Comparison of ENCODE assay signal across 24 cellular contexts in the genomic region with DNA sequence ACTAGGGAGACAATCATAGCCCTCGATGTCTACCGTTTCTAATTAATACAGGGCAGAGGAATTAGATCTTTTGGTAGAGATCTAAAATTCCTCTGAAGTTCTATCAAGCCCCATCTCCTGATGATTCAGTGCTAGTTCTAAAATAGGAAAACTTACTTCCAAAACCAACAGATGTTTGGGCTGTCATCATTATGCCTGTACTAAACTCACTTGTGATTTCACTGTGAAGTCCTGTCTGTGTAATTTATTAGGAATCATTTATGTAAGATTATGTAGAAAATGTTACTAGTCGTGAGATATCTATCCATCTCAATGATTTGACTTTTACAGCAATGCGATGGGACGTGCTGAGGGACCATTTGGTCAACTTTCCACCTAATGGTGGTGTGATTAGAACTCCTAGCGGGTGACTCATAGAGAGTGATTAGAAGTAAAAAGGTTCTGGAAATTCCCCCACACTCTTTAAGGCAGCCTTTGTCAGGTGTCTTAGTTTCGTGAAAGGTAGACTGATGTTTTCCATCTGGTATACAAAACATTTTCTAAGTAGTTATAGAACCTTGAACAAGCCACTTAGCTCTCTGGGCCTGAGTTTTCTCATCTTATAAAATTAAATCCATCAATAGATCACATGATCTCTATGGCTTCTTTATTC. TPM values are rescaled to one million over a fixed set of nuclear protein-coding genes. Genes with fewer than 3 reads are reported as not detected.
DNase-seq lines count a peak whose midpoint lies in the region; ATAC-seq and TF ChIP-seq lines count a peak whose summit lies in the region.
"Had no signal": no experiment of that assay in that cellular context is flagged by ENCODE, and none has a peak within 500 bp of the region (broad histone marks: within the 10 kb centered on the region; RNA-seq: fewer than 3 reads in every experiment).

No MANE protein-coding gene starts in this region.

- no peaks in the 10 kb centered on the region for H3K27me3 Mint-ChIP-seq in activated T-cell treated with anti-CD3 and anti-CD28 coated beads, Interleukin-2, amount 50 U/mL, for 24 hours
- H3K27me3 Mint-ChIP-seq in stimulated activated naive CD8-positive, alpha-beta T cell treated with anti-CD3 and anti-CD28 coated beads, Interleukin-15, Interleukin-2, amounts not matched to agents 100 ng/mL and 50 ng/mL, for 24 hours = no peaks in the 10 kb centered on the region
- no peaks in the 10 kb centered on the region for H3K27me3 Mint-ChIP-seq in T-helper 17 cell
- H3K27me3 Mint-ChIP-seq: CD4-positive, CD25-positive, alpha-beta regulatory T cell had no signal

- H3K9me3 Mint-ChIP-seq in activated T-cell treated with anti-CD3 and anti-CD28 coated beads, Interleukin-2, amount 50 U/mL, for 24 hours = no peaks in the 10 kb centered on the region
- H3K9me3 Mint-ChIP-seq in stimulated activated naive CD8-positive, alpha-beta T cell treated with anti-CD3 and anti-CD28 coated beads, Interleukin-15, Interleukin-2, amounts not matched to agents 100 ng/mL and 50 ng/mL, for 24 hours = peaks cover 5% of the 10 kb centered on the region
- H3K9me3 Mint-ChIP-seq: CD4-positive, CD25-positive, alpha-beta regulatory T cell; nephron progenitor cell had no signal

- no peak overlapping the region for H3K4me3 ChIP-seq in fibroblast of the aortic adventitia (ENCODE audit: low read depth, low read length)
- H3K4me3 ChIP-seq: breast epithelium, coronary artery, smooth muscle cell, vagina had no signal

- TF ChIP-seq CTCF in fibroblast of the aortic adventitia (IDR thresholded peaks at IDR 0.05; ENCODE audit: insufficient read depth, low read length) = no peak

- no peaks in the 10 kb centered on the region for H3K36me3 Mint-ChIP-seq in activated T-cell treated with anti-CD3 and anti-CD28 coated beads, Interleukin-2, amount 50 U/mL, for 24 hours (ENCODE audit: low read depth)
- H3K36me3 Mint-ChIP-seq in stimulated activated naive CD8-positive, alpha-beta T cell treated with anti-CD3 and anti-CD28 coated beads, Interleukin-15, Interleukin-2, amounts not matched to agents 100 ng/mL and 50 ng/mL, for 24 hours (ENCODE audit: low read depth) = no peaks in the 10 kb centered on the region
- H3K36me3 Mint-ChIP-seq in T-helper 17 cell (ENCODE audit: low read depth) = no peaks in the 10 kb centered on the region
- H3K36me3 Mint-ChIP-seq: CD4-positive, CD25-positive, alpha-beta regulatory T cell had no signal

- DNase-seq in activated T-cell treated with anti-CD3 and anti-CD28 coated beads, Interleukin-2, amount 50 U/mL, for 24 hours = no peak
- no peak for DNase-seq in activated T-cell treated with anti-CD3 and anti-CD28 coated beads, Interleukin-2, amount 50 U/mL, for 1 hour
- DNase-seq in LHCN-M2 (ENCODE audit: low read depth) (peak; percentile 55), fibroblast of the aortic adventitia (ENCODE audit: low read depth) (peak; percentile 41), NCI-H69 (lab: John Stamatoyannopoulos, UW) (no peak), T-helper 17 cell (no peak)
- DNase-seq: activated T-cell treated with anti-CD3 and anti-CD28 coated beads for 4 hours; CD4-positive, CD25-positive, alpha-beta regulatory T cell; DMS79; Karpas-422; NCI-H1092 treated with DMSO at 0.1 percent for 48 hours; NCI-H2107; NCI-H524 treated with DMSO at 0.1 percent for 48 hours; nephron progenitor cell; stimulated activated CD4-positive, alpha-beta T cell treated with anti-CD3 and anti-CD28 coated beads, Interleukin-4, amount 100 ng/mL, for 24 hours had no signal

- H3K4me1 Mint-ChIP-seq in activated T-cell treated with anti-CD3 and anti-CD28 coated beads, Interleukin-2, amount 50 U/mL, for 24 hours (ENCODE audit: low read depth) = peaks cover 58% of the 10 kb centered on the region
- peaks cover 86% of the 10 kb centered on the region for H3K4me1 Mint-ChIP-seq in stimulated activated naive CD8-positive, alpha-beta T cell treated with anti-CD3 and anti-CD28 coated beads, Interleukin-15, Interleukin-2, amounts not matched to agents 100 ng/mL and 50 ng/mL, for 24 hours (ENCODE audit: low read depth)
- H3K4me1 Mint-ChIP-seq in T-helper 17 cell = peaks cover 17% of the 10 kb centered on the region

- ATAC-seq in HG03342 (IDR thresholded peaks at IDR 0.05; ENCODE audit: unreplicated experiment) (no peak), T-helper 17 cell (no peak)
- ATAC-seq: Right ventricle myocardium inferior had no signal

- peak overlapping the region; percentile 17 for H3K27ac Mint-ChIP-seq in activated T-cell treated with anti-CD3 and anti-CD28 coated beads, Interleukin-2, amount 50 U/mL, for 24 hours
- H3K27ac Mint-ChIP-seq in stimulated activated naive CD8-positive, alpha-beta T cell treated with anti-CD3 and anti-CD28 coated beads, Interleukin-15, Interleukin-2, amounts not matched to agents 100 ng/mL and 50 ng/mL, for 24 hours = peak overlapping the region; percentile 89
- no peak overlapping the region for H3K27ac Mint-ChIP-seq in T-helper 17 cell
- H3K27ac Mint-ChIP-seq: CD4-positive, CD25-positive, alpha-beta regulatory T cell; nephron progenitor cell had no signal

- no peak overlapping the region for H3K4me3 Mint-ChIP-seq in activated T-cell treated with anti-CD3 and anti-CD28 coated beads, Interleukin-2, amount 50 U/mL, for 24 hours
- H3K4me3 Mint-ChIP-seq in stimulated activated naive CD8-positive, alpha-beta T cell treated with anti-CD3 and anti-CD28 coated beads, Interleukin-15, Interleukin-2, amounts not matched to agents 100 ng/mL and 50 ng/mL, for 24 hours = no peak overlapping the region
- no peak overlapping the region for H3K4me3 Mint-ChIP-seq in T-helper 17 cell
- H3K4me3 Mint-ChIP-seq: CD4-positive, CD25-positive, alpha-beta regulatory T cell; nephron progenitor cell had no signal

- no peaks in the 10 kb centered on the region for H3K9me3 ChIP-seq in T-helper 17 cell (ENCODE audit: control insufficient read depth, low read length, poor library complexity, severe bottlenecking)
- H3K9me3 ChIP-seq: breast epithelium, vagina had no signal

RNA-seq across cellular contexts. Expression of gene LIPC, which starts 34.2 kb away (rescaled TPM):
- total RNA-seq in LHCN-M2 (2014; rRNA removed) (0.40 and 1.3 TPM in 2 replicates), fibroblast of the aortic adventitia (ENCODE audit: low replicate concordance) (0.90 and 1.7 TPM in 2 replicates), T-helper 17 cell (1 to 10 TPM; 1.0 to 3.2 TPM)
- polyA plus RNA-seq in LHCN-M2 (2012) = 1.00 TPM
- total RNA-seq: A673, smooth muscle cell, vagina had no signal
- polyA plus RNA-seq: keratinocyte, smooth muscle cell had no signal

Comparison
In these comparisons a context has a peak if more than half of its experiments do, and no peak if none do; other contexts are left out.
1. DNase-seq: peak in LHCN-M2 (single experiment) and fibroblast of the aortic adventitia (single experiment); none in activated T-cell treated with anti-CD3 and anti-CD28 coated beads, Interleukin-2, amount 50 U/mL, for 24 hours (single experiment), activated T-cell treated with anti-CD3 and anti-CD28 coated beads, Interleukin-2, amount 50 U/mL, for 1 hour (single experiment), NCI-H69 (single experiment) and T-helper 17 cell (0 of 3).